Comparison of ENCODE assay signal across 17 cellular contexts in genomic region chr2:171513719-171514160, GRCh38. TPM values are rescaled to one million over a fixed set of nuclear protein-coding genes. Genes with fewer than 3 reads are reported as not detected.
DNase-seq lines count a peak whose midpoint lies in the region; ATAC-seq and TF ChIP-seq lines count a peak whose summit lies in the region.
"Had no signal": no experiment of that assay in that cellular context is flagged by ENCODE, and none has a peak within 500 bp of the region (broad histone marks: within the 10 kb centered on the region; RNA-seq: fewer than 3 reads in every experiment).

No MANE protein-coding gene starts in this region.

- H3K27ac ChIP-seq in GM23338 (ENCODE audit: low read depth) = no peak overlapping the region
- peak overlapping the region; percentile 88 for H3K27ac ChIP-seq in OCI-LY3 (ENCODE audit: low read length)
- H3K27ac ChIP-seq: prostate gland, stomach had no signal

- no peak for TF ChIP-seq CTCF in GM23338 (conservative IDR thresholded peaks at IDR 0.05; ENCODE audit: low read depth in 2 of 2)
- no peak for TF ChIP-seq CTCF in OCI-LY3 (IDR thresholded peaks at IDR 0.05; ENCODE audit: low read depth, low read length)

- H3K4me3 ChIP-seq in GM23338 (no peak overlapping the region), OCI-LY3 (ENCODE audit: low read length) (peak overlapping the region; percentile 32; the same call in 1 of the 2 replicates)
- H3K4me3 ChIP-seq: prostate gland, stomach had no signal

- H3K4me1 ChIP-seq in GM23338 (ENCODE audit: insufficient read depth) (no peaks in the 10 kb centered on the region), OCI-LY3 (ENCODE audit: low read length) (peaks cover 56% of the 10 kb centered on the region)
- H3K4me1 ChIP-seq: BE2C, prostate gland, stomach had no signal

- 0 out of 2 replicates have a peak overlapping the region, but pooled peaks have one; percentile 3 for H3K27ac Mint-ChIP-seq in GM23338
- peak overlapping the region; percentile 58 for H3K27ac Mint-ChIP-seq in memory B cell

- peaks cover 3% of the 10 kb centered on the region for H3K27me3 Mint-ChIP-seq in GM23338 (ENCODE audit: insufficient read depth, low read depth, poor library complexity)
- H3K27me3 Mint-ChIP-seq in memory B cell = peaks cover 2% of the 10 kb centered on the region

- H4K20me1 ChIP-seq in GM23338 (replicated peaks; ENCODE audit: insufficient read depth) (no peaks in the 10 kb centered on the region), OCI-LY3 (ENCODE audit: insufficient read depth, low read length) (no peaks in the 10 kb centered on the region)

- no peaks in the 10 kb centered on the region for H3K9me3 ChIP-seq in OCI-LY3 (ENCODE audit: insufficient read depth, low read length)
- H3K9me3 ChIP-seq: BE2C, prostate gland, stomach had no signal

- H3K9ac ChIP-seq in OCI-LY3 (ENCODE audit: low read length) = peak overlapping the region; percentile 40; the same call in 1 of the 2 replicates

- H3K9me3 Mint-ChIP-seq in GM23338 = no peaks in the 10 kb centered on the region; the same call in 2 of the 3 replicates
- H3K9me3 Mint-ChIP-seq in memory B cell = no peaks in the 10 kb centered on the region

- no peaks in the 10 kb centered on the region for H3F3A ChIP-seq in GM23338 (replicated peaks; ENCODE audit: low read depth)

- H3K4me3 Mint-ChIP-seq in GM23338 = no peak overlapping the region
- no peak overlapping the region for H3K4me3 Mint-ChIP-seq in memory B cell
- H3K4me3 Mint-ChIP-seq: H9 had no signal

- H2AFZ ChIP-seq in GM23338 = peak overlapping the region; percentile 56; the same call in 1 of the 2 replicates
- H2AFZ ChIP-seq in OCI-LY3 (ENCODE audit: low read depth, low read length) = peak overlapping the region; percentile 50; the same call in 1 of the 2 replicates

- H3K79me2 ChIP-seq in GM23338 (replicated peaks; ENCODE audit: insufficient read depth) (no peaks in the 10 kb centered on the region), OCI-LY3 (ENCODE audit: low read length) (no peaks in the 10 kb centered on the region)

- no peaks in the 10 kb centered on the region for H3K36me3 Mint-ChIP-seq in GM23338 (ENCODE audit: low read depth)
- peaks cover 3% of the 10 kb centered on the region for H3K36me3 Mint-ChIP-seq in memory B cell

- H3K4me2 ChIP-seq in GM23338 (no peak overlapping the region), OCI-LY3 (ENCODE audit: low read length) (peak overlapping the region; percentile 75)

- peaks cover 7% of the 10 kb centered on the region for H3K4me1 Mint-ChIP-seq in GM23338
- peaks cover 8% of the 10 kb centered on the region for H3K4me1 Mint-ChIP-seq in memory B cell

- ATAC-seq in GM23338 (peak; percentile 71), memory B cell (ENCODE audit: low read depth) (peak; percentile 60), GM19035 (IDR thresholded peaks at IDR 0.05; ENCODE audit: unreplicated experiment) (no peak)

- peaks cover 4% of the 10 kb centered on the region for H3K9me2 ChIP-seq in GM23338 (ENCODE audit: insufficient read depth)

- H3K27me3 ChIP-seq in GM23338 (ENCODE audit: insufficient read depth) (no peaks in the 10 kb centered on the region), OCI-LY3 (ENCODE audit: low read depth, low read length) (no peaks in the 10 kb centered on the region)
- H3K27me3 ChIP-seq: BE2C, stomach had no signal

- DNase-seq in GDM1 (lab: John Stamatoyannopoulos, UW) = peak; percentile 40
- peak; percentile 53 for DNase-seq in GM23338 (ENCODE audit: low spot score)
- DNase-seq in memory B cell (ENCODE audit: low spot score in 2 of 2) = no peak
- no peak for DNase-seq in GM19240 (ENCODE audit: insufficient read length, low spot score)
- no peak for DNase-seq in NCI-H345 treated with DMSO at 0.1 percent for 48 hours (lab: John Stamatoyannopoulos, UW; ENCODE audit: unreplicated experiment)
- no peak for DNase-seq in NCI-H2029 treated with DMSO at 0.1 percent for 48 hours (lab: John Stamatoyannopoulos, UW)
- DNase-seq: BE2C; EL; H9; mesenchymal stem cell; NCI-H2081; stimulated activated CD4-positive, alpha-beta T cell treated with anti-CD3 and anti-CD28 coated beads, Interleukin-4, amount 100 ng/mL, for 24 hours; stomach; T1000 had no signal

- H3K36me3 ChIP-seq in GM23338 (ENCODE audit: insufficient read depth) (no peaks in the 10 kb centered on the region), OCI-LY3 (replicated peaks; ENCODE audit: low read depth, low read length) (no peaks in the 10 kb centered on the region)
- H3K36me3 ChIP-seq: BE2C, prostate gland, stomach had no signal

TF ChIP-seq in GM23338, 12 proteins besides CTCF, POLR2A, EP300 and RAD21:
- TF ChIP-seq JUNB (IDR thresholded peaks at IDR 0.05; ENCODE audit: unreplicated experiment) (no peak), EZH2phosphoT487 (IDR thresholded peaks at IDR 0.05; ENCODE audit: unreplicated experiment) (no peak), ZNF331 (CRISPR knock-in tag; IDR thresholded peaks at IDR 0.05; ENCODE audit: low read depth) (no peak)

RNA-seq across cellular contexts. Expression of gene CYBRD1, which starts 8.5 kb away (rescaled TPM):
- 5.3 and 8.2 TPM in 2 replicates for total RNA-seq in GM23338 (2014; rRNA removed; shearing (Covaris generic))
- 3.4 and 3.7 TPM in 2 replicates for polyA plus RNA-seq in GM23338 (2016; fragmentation: Nextera tagmentation; extraction: Ambion mirVana)

Comparison
In these comparisons a context has a peak if more than half of its experiments do, and no peak if none do; other contexts are left out.
1. DNase-seq: peak in GDM1 (single experiment) and GM23338 (single experiment); none in memory B cell (0 of 2), GM19240 (single experiment), NCI-H345 treated with DMSO at 0.1 percent for 48 hours (single experiment) and NCI-H2029 treated with DMSO at 0.1 percent for 48 hours (single experiment).